In the genomic region with DNA sequence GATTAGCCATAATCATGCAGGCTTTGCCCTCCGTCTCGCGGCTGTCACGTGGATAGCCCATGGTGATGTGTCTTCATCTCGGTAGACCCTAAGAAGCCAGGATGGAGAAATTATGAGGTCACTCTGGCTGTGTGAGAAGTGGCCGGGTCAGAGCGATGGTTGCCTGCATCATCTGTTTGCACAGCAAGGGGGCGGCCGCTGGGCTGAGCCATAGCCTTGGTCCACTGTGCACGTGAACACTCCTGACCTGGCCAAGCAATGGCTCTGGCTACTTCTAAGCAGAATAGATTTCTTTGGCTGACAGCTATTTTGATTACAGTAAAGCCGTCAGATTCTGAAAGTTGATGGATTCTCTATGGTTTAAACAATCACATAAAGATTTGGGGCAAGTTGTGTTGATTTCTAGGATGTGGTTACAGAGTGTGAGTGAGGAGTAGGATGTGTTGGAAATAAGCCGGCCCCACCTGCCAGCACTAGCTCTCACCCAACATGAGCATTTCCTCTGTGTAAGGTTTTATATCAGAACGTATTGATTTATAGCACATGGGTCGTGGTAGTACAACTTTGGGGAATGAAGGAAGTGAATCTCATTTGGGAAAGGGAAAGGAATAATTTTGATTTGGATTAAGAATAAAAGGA, we compare ENCODE assay signal across 1 cellular context.
TF ChIP-seq lines count a peak whose summit lies in the region.

No MANE protein-coding gene starts in this region.

TF ChIP-seq in GM23338, 12 proteins besides CTCF, POLR2A, EP300 and RAD21 (continued from another document):
- TF ChIP-seq, protein P1, sequence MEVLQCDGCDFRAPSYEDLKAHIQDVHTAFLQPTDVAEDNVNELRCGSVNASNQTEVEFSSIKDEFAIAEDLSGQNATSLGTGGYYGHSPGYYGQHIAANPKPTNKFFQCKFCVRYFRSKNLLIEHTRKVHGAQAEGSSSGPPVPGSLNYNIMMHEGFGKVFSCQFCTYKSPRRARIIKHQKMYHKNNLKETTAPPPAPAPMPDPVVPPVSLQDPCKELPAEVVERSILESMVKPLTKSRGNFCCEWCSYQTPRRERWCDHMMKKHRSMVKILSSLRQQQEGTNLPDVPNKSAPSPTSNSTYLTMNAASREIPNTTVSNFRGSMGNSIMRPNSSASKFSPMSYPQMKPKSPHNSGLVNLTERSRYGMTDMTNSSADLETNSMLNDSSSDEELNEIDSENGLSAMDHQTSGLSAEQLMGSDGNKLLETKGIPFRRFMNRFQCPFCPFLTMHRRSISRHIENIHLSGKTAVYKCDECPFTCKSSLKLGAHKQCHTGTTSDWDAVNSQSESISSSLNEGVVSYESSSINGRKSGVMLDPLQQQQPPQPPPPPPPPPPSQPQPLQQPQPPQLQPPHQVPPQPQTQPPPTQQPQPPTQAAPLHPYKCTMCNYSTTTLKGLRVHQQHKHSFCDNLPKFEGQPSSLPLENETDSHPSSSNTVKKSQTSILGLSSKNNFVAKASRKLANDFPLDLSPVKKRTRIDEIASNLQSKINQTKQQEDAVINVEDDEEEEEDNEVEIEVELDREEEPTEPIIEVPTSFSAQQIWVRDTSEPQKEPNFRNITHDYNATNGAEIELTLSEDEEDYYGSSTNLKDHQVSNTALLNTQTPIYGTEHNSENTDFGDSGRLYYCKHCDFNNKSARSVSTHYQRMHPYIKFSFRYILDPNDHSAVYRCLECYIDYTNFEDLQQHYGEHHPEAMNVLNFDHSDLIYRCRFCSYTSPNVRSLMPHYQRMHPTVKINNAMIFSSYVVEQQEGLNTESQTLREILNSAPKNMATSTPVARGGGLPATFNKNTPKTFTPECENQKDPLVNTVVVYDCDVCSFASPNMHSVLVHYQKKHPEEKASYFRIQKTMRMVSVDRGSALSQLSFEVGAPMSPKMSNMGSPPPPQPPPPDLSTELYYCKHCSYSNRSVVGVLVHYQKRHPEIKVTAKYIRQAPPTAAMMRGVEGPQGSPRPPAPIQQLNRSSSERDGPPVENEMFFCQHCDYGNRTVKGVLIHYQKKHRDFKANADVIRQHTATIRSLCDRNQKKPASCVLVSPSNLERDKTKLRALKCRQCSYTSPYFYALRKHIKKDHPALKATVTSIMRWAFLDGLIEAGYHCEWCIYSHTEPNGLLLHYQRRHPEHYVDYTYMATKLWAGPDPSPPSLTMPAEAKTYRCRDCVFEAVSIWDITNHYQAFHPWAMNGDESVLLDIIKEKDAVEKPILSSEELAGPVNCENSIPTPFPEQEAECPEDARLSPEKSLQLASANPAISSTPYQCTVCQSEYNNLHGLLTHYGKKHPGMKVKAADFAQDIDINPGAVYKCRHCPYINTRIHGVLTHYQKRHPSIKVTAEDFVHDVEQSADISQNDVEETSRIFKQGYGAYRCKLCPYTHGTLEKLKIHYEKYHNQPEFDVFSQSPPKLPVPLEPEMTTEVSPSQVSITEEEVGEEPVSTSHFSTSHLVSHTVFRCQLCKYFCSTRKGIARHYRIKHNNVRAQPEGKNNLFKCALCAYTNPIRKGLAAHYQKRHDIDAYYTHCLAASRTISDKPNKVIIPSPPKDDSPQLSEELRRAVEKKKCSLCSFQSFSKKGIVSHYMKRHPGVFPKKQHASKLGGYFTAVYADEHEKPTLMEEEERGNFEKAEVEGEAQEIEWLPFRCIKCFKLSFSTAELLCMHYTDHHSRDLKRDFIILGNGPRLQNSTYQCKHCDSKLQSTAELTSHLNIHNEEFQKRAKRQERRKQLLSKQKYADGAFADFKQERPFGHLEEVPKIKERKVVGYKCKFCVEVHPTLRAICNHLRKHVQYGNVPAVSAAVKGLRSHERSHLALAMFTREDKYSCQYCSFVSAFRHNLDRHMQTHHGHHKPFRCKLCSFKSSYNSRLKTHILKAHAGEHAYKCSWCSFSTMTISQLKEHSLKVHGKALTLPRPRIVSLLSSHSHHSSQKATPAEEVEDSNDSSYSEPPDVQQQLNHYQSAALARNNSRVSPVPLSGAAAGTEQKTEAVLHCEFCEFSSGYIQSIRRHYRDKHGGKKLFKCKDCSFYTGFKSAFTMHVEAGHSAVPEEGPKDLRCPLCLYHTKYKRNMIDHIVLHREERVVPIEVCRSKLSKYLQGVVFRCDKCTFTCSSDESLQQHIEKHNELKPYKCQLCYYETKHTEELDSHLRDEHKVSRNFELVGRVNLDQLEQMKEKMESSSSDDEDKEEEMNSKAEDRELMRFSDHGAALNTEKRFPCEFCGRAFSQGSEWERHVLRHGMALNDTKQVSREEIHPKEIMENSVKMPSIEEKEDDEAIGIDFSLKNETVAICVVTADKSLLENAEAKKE (CRISPR knock-in tag; IDR thresholded peaks at IDR 0.05): no peak
- TF ChIP-seq EZH2 (IDR thresholded peaks at IDR 0.05; ENCODE audit: low read depth, unreplicated experiment): no peak
- TF ChIP-seq STAT1 (IDR thresholded peaks at IDR 0.05; ENCODE audit: unreplicated experiment): no peak
- no peak for TF ChIP-seq NANOG (IDR thresholded peaks at IDR 0.05; ENCODE audit: borderline replicate concordance)
- TF ChIP-seq ZNF114 (CRISPR knock-in tag; IDR thresholded peaks at IDR 0.05): no peak
